Comparison of ENCODE assay signal across 1 cellular context in the genomic region with DNA sequence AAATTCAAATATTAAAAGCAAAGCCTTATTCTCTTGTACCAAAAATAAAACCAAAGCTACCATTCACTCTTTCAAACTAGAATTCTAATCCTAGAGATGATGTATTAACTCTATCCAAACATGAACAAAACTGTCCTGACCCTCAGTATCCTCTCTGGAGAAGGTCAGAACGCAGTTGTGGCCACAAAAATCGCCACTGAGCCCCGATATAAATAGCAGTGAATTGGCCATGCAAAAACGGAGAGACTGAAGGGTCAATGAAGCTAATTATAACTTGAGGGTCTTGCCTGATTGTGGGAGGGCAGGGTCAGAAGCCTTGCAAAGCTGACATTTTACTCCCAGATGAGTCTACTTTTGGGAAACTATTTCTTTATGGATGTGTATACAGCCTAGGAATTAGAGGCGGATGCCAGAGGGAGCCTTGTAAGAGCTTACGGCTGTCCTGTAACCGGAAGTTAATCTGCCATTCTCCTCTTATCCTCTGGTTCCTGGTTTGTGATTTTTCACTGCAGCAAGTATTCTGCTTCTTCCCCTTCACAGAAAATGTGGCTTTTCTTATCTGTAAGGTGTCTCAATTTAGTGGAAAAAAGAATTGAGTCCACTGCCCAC.
TF ChIP-seq lines count a peak whose summit lies in the region.

No MANE protein-coding gene starts in this region.

TF ChIP-seq in IMR-90, 13 proteins besides CTCF, POLR2A, EP300 and RAD21:
- no peak for TF ChIP-seq ELK1 (IDR thresholded peaks at IDR 0.05; ENCODE audit: borderline replicate concordance, low read depth, low read length)
- no peak for TF ChIP-seq RCOR1 (IDR thresholded peaks at IDR 0.05; ENCODE audit: insufficient replicate concordance, low read length)
- TF ChIP-seq USF2 (IDR thresholded peaks at IDR 0.05; ENCODE audit: low read depth, low read length): no peak
- TF ChIP-seq FOS (IDR thresholded peaks at IDR 0.05; ENCODE audit: low read depth, low read length): no peak
- TF ChIP-seq BHLHE40 (IDR thresholded peaks at IDR 0.05; ENCODE audit: low read depth, low read length): no peak
- no peak for TF ChIP-seq MAZ (IDR thresholded peaks at IDR 0.05; ENCODE audit: borderline replicate concordance, low read depth, low read length)
- no peak for TF ChIP-seq SMC3 (IDR thresholded peaks at IDR 0.05; ENCODE audit: low read depth, low read length)
- no peak for TF ChIP-seq CEBPB (IDR thresholded peaks at IDR 0.05; ENCODE audit: low read depth, low read length)
- TF ChIP-seq RFX5 (IDR thresholded peaks at IDR 0.05; ENCODE audit: low read depth, low read length): no peak
- TF ChIP-seq CHD1 (IDR thresholded peaks at IDR 0.05; ENCODE audit: low read depth, low read length): no peak
- TF ChIP-seq MXI1 (IDR thresholded peaks at IDR 0.05; ENCODE audit: borderline replicate concordance, low read depth, low read length): no peak
- TF ChIP-seq MAFK (IDR thresholded peaks at IDR 0.05; ENCODE audit: low read depth, low read length): no peak
- no peak for TF ChIP-seq NFE2L2 (IDR thresholded peaks at IDR 0.05; ENCODE audit: low read depth, low read length)
